In the genomic region with DNA sequence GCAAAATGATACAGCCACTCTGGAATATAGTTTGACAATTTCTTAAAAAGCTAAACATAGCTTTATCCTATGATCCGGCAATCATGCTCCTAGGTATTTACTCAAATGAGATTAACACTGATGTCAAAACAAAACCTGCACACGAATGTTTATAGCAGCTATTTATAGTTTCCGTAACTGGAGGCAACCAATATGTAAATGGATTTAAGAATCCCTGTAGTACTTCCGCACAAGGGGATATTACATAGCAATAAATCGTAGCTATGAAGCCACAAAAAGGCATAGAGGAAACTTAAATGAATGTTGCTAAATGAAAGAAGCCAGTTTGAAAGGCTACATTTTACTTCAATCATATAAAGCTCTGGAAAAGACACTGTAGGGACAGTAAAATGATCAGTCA, we compare ENCODE assay signal across 1 cellular context.
TF ChIP-seq lines count a peak whose summit lies in the region.

No MANE protein-coding gene starts in this region.

TF ChIP-seq in SK-N-SH, 30 proteins besides CTCF, POLR2A, EP300 and RAD21 (continued from another document):
- TF ChIP-seq TAF1 (IDR thresholded peaks at IDR 0.05; ENCODE audit: borderline replicate concordance, low read depth, low read length) (no peak), MXI1 (IDR thresholded peaks at IDR 0.05; ENCODE audit: low read depth, low read length) (no peak), CHD2 (IDR thresholded peaks at IDR 0.05; ENCODE audit: low read length, partially characterized antibody) (no peak), FOXJ3 (CRISPR knock-in tag; IDR thresholded peaks at IDR 0.05) (no peak)
- TF ChIP-seq, protein P1, sequence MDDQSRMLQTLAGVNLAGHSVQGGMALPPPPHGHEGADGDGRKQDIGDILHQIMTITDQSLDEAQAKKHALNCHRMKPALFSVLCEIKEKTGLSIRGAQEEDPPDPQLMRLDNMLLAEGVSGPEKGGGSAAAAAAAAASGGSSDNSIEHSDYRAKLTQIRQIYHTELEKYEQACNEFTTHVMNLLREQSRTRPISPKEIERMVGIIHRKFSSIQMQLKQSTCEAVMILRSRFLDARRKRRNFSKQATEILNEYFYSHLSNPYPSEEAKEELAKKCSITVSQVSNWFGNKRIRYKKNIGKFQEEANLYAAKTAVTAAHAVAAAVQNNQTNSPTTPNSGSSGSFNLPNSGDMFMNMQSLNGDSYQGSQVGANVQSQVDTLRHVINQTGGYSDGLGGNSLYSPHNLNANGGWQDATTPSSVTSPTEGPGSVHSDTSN (IDR thresholded peaks at IDR 0.05) = no peak
